In genomic region chr22:36067237-36067558, GRCh38 we compare ENCODE assay signal across 16 cellular contexts. TPM values are rescaled to one million over a fixed set of nuclear protein-coding genes. Genes with fewer than 3 reads are reported as not detected.
A peak's percentile ranks its signal among the peaks of the same experiment; 100 is the strongest.
DNase-seq lines count a peak whose midpoint lies in the region; ATAC-seq, FAIRE-seq and TF ChIP-seq lines count a peak whose summit lies in the region.
"Had no signal": no experiment of that assay in that cellular context is flagged by ENCODE, and none has a peak within 500 bp of the region (broad histone marks: within the 10 kb centered on the region; RNA-seq: fewer than 3 reads in every experiment).

No MANE protein-coding gene starts in this region.

- no peak overlapping the region for H3K27ac Mint-ChIP-seq in CD4-positive, alpha-beta T cell
- H3K27ac Mint-ChIP-seq: CD14-positive monocyte; CD8-positive, alpha-beta memory T cell had no signal

- no peak for TF ChIP-seq RAD21 in H1 (IDR thresholded peaks at IDR 0.05 in 1 of 2, conservative IDR thresholded peaks at IDR 0.05 in 1 of 2; ENCODE audit: low read depth in 2 of 2, low read length in 2 of 2)

- H3K79me2 ChIP-seq in H1 (ENCODE audit: control insufficient read depth in 1 of 2, insufficient read depth in 2 of 2, low read length in 2 of 2): no peaks in the 10 kb centered on the region

- H3K4me2 ChIP-seq in H1 (ENCODE audit: insufficient read depth in 1 of 2, low read depth in 2 of 2, low read length in 2 of 2): no peak overlapping the region

- ATAC-seq in CD4-positive, alpha-beta T cell (ENCODE audit: poor library complexity): no peak
- no peak for ATAC-seq in Right ventricle myocardium inferior

- no peak overlapping the region for H3K18ac ChIP-seq in H1 (ENCODE audit: extremely low read depth, low read length)

- intact Hi-C loops in CD4-positive, alpha-beta T cell (cut with DNase I, micrococcal nuclease): loop anchor here in 1 of 2 experiments (2.0 kb wide), 3 partner anchors 40 to 440 kb away; no protein-coding TSS in a partner anchor
- intact Hi-C loops in uterus (cut with DNase I; ENCODE audit: low total_unique reads) (no loop called here), Right ventricle myocardium inferior (cut with DNase I) (loop anchor here (2.0 to 5.0 kb wide), 2 partner anchors 56 to 440 kb away; no protein-coding TSS in a partner anchor)

- no peak overlapping the region for H2BK12ac ChIP-seq in H1 (ENCODE audit: low read depth, low read length)

- H3K4me1 Mint-ChIP-seq in CD4-positive, alpha-beta T cell (ENCODE audit: low read depth): peaks cover 5% of the 10 kb centered on the region

- no peak overlapping the region for H3K14ac ChIP-seq in H1 (ENCODE audit: insufficient read length)

- no peak for TF ChIP-seq CTCF in CD4-positive, alpha-beta T cell (IDR thresholded peaks at IDR 0.05)
- no peak for TF ChIP-seq CTCF in H1 (IDR thresholded peaks at IDR 0.05; ENCODE audit: control extremely low read depth in 1 of 3, insufficient read depth in 1 of 3, low read depth in 1 of 3, low read length in 3 of 3)
- no peak for TF ChIP-seq CTCF in uterus (IDR thresholded peaks at IDR 0.05)
- no peak for TF ChIP-seq CTCF in foreskin fibroblast (IDR thresholded peaks at IDR 0.05; ENCODE audit: low read depth, low read length)

- no peak for TF ChIP-seq EP300 in H1 (IDR thresholded peaks at IDR 0.05; ENCODE audit: borderline replicate concordance in 1 of 2, low read depth in 2 of 2, low read length in 2 of 2)

- no peak overlapping the region for H4K5ac ChIP-seq in H1 (ENCODE audit: insufficient read length, low read depth, low read length)

- no peaks in the 10 kb centered on the region for H4K20me1 ChIP-seq in H1 (replicated peaks in 1 of 2; ENCODE audit: control insufficient read depth in 1 of 2, insufficient read depth in 2 of 2, low read length in 2 of 2)

- H3K4me3 ChIP-seq in H1 (ENCODE audit: extremely low read depth in 1 of 4, insufficient read depth in 2 of 4, low read depth in 3 of 4, low read length in 4 of 4) (no peak overlapping the region), uterus (no peak overlapping the region), foreskin fibroblast (ENCODE audit: low read depth in 1 of 2, low read length in 2 of 2) (no peak overlapping the region)

- H2AFZ ChIP-seq in H1 (ENCODE audit: low read length): 0 out of 2 replicates have a peak overlapping the region, but pooled peaks have one; percentile 3

- no peaks in the 10 kb centered on the region for H3K27me3 Mint-ChIP-seq in CD4-positive, alpha-beta T cell
- H3K27me3 Mint-ChIP-seq: CD8-positive, alpha-beta memory T cell had no signal

- no peaks in the 10 kb centered on the region for H3K36me3 Mint-ChIP-seq in CD4-positive, alpha-beta T cell (ENCODE audit: low read depth)
- H3K36me3 Mint-ChIP-seq: CD14-positive monocyte; CD8-positive, alpha-beta memory T cell had no signal

- H3K36me3 ChIP-seq in H1 (ENCODE audit: control insufficient read depth in 2 of 4, insufficient read depth in 4 of 4, low read length in 3 of 4) (no peaks in the 10 kb centered on the region), uterus (no peaks in the 10 kb centered on the region)

- H3K4me3 Mint-ChIP-seq in CD4-positive, alpha-beta T cell: peak overlapping the region; percentile 58

- H2BK20ac ChIP-seq in H1 (ENCODE audit: low read length): no peak overlapping the region

- H3K23me2 ChIP-seq in H1 (ENCODE audit: low read depth, low read length): no peaks in the 10 kb centered on the region

- no peaks in the 10 kb centered on the region for H3K9me3 ChIP-seq in CD4-positive, alpha-beta T cell (ENCODE audit: control insufficient read depth, low read length)
- no peaks in the 10 kb centered on the region for H3K9me3 ChIP-seq in H1 (ENCODE audit: insufficient read depth in 2 of 2, low read depth in 1 of 2, low read length in 1 of 2)
- no peaks in the 10 kb centered on the region for H3K9me3 ChIP-seq in uterus
- H3K9me3 ChIP-seq: Caco-2 had no signal

- CTCF ChIA-PET in CD4-positive, alpha-beta T cell (lab: Charles Lee): interaction anchor here (1.1 to 2.1 kb wide), 2 partner anchors 112 to 1361 kb away, joined by 3 to 15 read pairs; no protein-coding TSS in a partner anchor
- CTCF ChIA-PET in H1 (lab: Charles Lee; ENCODE audit: partially characterized antibody): interaction anchor here (0.9 to 4.6 kb wide), 15 partner anchors 8 to 436 kb away, joined by 3 to 55 read pairs (median 13); no protein-coding TSS in a partner anchor

- H3K4me1 ChIP-seq in H1 (replicated peaks in 1 of 4; ENCODE audit: control insufficient read depth in 3 of 4, insufficient read depth in 4 of 4, low read length in 3 of 4) (peaks cover 0 to 5% (median 3%) of the 10 kb centered on the region in 4 experiments; a peak in 4 of 7 replicates), uterus (no peaks in the 10 kb centered on the region)
- H3K4me1 ChIP-seq: Caco-2 had no signal

- H3K79me1 ChIP-seq in H1 (ENCODE audit: low read depth, low read length): no peaks in the 10 kb centered on the region

- H2BK120ac ChIP-seq in H1 (replicated peaks; ENCODE audit: low read depth, low read length): no peak overlapping the region

- H3K9me3 Mint-ChIP-seq in CD4-positive, alpha-beta T cell: no peaks in the 10 kb centered on the region

- H2BK15ac ChIP-seq in H1 (ENCODE audit: low read length): no peak overlapping the region

- H3K9ac ChIP-seq in H1 (replicated peaks in 1 of 4; ENCODE audit: extremely low read depth in 1 of 4, low read depth in 3 of 4, low read length in 3 of 4): no peak overlapping the region

- no peak overlapping the region for H4K8ac ChIP-seq in H1 (ENCODE audit: extremely low read depth, insufficient read depth, low read length)

- no peak overlapping the region for H3K56ac ChIP-seq in H1 (replicated peaks; ENCODE audit: insufficient read length, low read depth, low read length)

- no peak overlapping the region for H3K27ac ChIP-seq in CD4-positive, alpha-beta T cell (ENCODE audit: low read depth, low read length)
- no peak overlapping the region for H3K27ac ChIP-seq in H1 (ENCODE audit: low read depth, low read length)
- peak overlapping the region; percentile 87 to 92 for H3K27ac ChIP-seq in uterus
- H3K27ac ChIP-seq: HL-60 had no signal

- TF ChIP-seq POLR2A in H1 (IDR thresholded peaks at IDR 0.05; ENCODE audit: control extremely low read depth in 1 of 2, low read depth in 2 of 2, low read length in 2 of 2) (no peak), uterus (IDR thresholded peaks at IDR 0.05) (no peak)

- H2AK5ac ChIP-seq in H1 (ENCODE audit: low read depth, low read length): no peak overlapping the region

- no peaks in the 10 kb centered on the region for H3K27me3 ChIP-seq in CD4-positive, alpha-beta T cell (ENCODE audit: control insufficient read depth, insufficient read depth, low read length)
- H3K27me3 ChIP-seq in H1 (replicated peaks in 1 of 4; ENCODE audit: control insufficient read depth in 3 of 4, extremely low read depth in 1 of 4, insufficient read depth in 3 of 4, low read length in 3 of 4) (peaks cover 0 to 4% (median 0%) of the 10 kb centered on the region in 4 experiments; a peak in 1 of 7 replicates), uterus (no peaks in the 10 kb centered on the region)

- no peak for DNase-seq in CD4-positive, alpha-beta T cell
- DNase-seq in NCI-H524 treated with DMSO at 0.1 percent for 48 hours (lab: John Stamatoyannopoulos, UW) (peak; percentile 8), H1 (ENCODE audit: low read depth in 1 of 2, low spot score in 2 of 2) (no peak), uterus (no peak), foreskin fibroblast (no peak), Right ventricle myocardium inferior (ENCODE audit: missing footprints) (no peak)
- no peak for DNase-seq in stimulated activated CD4-positive, alpha-beta T cell treated with anti-CD3 and anti-CD28 coated beads, Interleukin-4, amount 100 ng/mL, for 4 hours
- DNase-seq: Caco-2; CD8-positive, alpha-beta memory T cell; DND-41; GDM1 had no signal

- H3K4ac ChIP-seq in H1 (replicated peaks; ENCODE audit: insufficient read length, low read depth, low read length): no peak overlapping the region

- no peak overlapping the region for H3K23ac ChIP-seq in H1 (ENCODE audit: insufficient read length)

- POLR2A ChIA-PET in CD4-positive, alpha-beta T cell (lab: Charles Lee): no interaction called here
- POLR2A ChIA-PET in H1 (lab: Charles Lee; ENCODE audit: partially characterized antibody): no interaction called here

- H4K91ac ChIP-seq in H1 (replicated peaks; ENCODE audit: insufficient read length, low read length): no peak overlapping the region

- no peak overlapping the region for H2BK5ac ChIP-seq in H1 (ENCODE audit: low read depth, low read length)

- FAIRE-seq in H1 (lab: Jason Lieb, UNC): no peak
- FAIRE-seq: A204.1, GM12892, H54 had no signal

TF ChIP-seq in H1, 55 proteins besides CTCF, POLR2A, EP300 and RAD21:
- TF ChIP-seq MAX (IDR thresholded peaks at IDR 0.05): no peak
- no peak for TF ChIP-seq EGR1 (IDR thresholded peaks at IDR 0.05; ENCODE audit: borderline replicate concordance, low read depth, low read length)

RNA-seq across cellular contexts. Expression of gene RBFOX2, which starts 38.6 kb away (rescaled TPM):
- 1 to 10 TPM; 1.9 to 2.4 TPM for total RNA-seq in CD4-positive, alpha-beta T cell
- 108 and 121 TPM in 2 replicates for total RNA-seq in H1 (2021; fragmentation: NEBNext Ultra II Directional; extraction: Animal tissue kit (Norgen Biotek cat#: 25700))
- polyA plus RNA-seq in H1 (2011; rRNA removed): 122 and 138 TPM in 2 replicates
- polyA plus RNA-seq in H1 (2011; cell fraction: cytosol; rRNA removed): 125 TPM
- 169 TPM for polyA plus RNA-seq in H1 (2011; cell fraction: nucleus; rRNA removed)
- 66.5 to 88.5 TPM (median 83.3 TPM) in 4 replicates for polyA plus RNA-seq in H1 (2012, experiment 1 of 2)
- 21.5 TPM for polyA plus RNA-seq in H1 (2012, experiment 2 of 2)
- 74.2 TPM for polyA plus RNA-seq in H1 (2013, experiment 1 of 2)
- polyA plus RNA-seq in H1 (2013, experiment 2 of 2): 74.1 TPM
- polyA minus RNA-seq in H1 (2011; rRNA and poly(A)+ RNA removed): 181 and 254 TPM in 2 replicates
- polyA minus RNA-seq in H1 (2011; cell fraction: cytosol; rRNA and poly(A)+ RNA removed): 83.7 TPM
- 129 TPM for polyA minus RNA-seq in H1 (2011; cell fraction: nucleus; rRNA and poly(A)+ RNA removed)
- 100 to 1,000 TPM in 2 of 4 donors, 10 to 100 TPM in 2; 81.0 to 311 (median 147) TPM for total RNA-seq in uterus
- 84.4 TPM for total RNA-seq in Right ventricle myocardium inferior
- polyA plus RNA-seq: CD14-positive monocyte had no signal

Comparison
In these comparisons a context has a peak if more than half of its experiments do, and no peak if none do; other contexts are left out.
1. H3K27ac ChIP-seq: peak in uterus (2 of 2); none in CD4-positive, alpha-beta T cell (single experiment) and H1 (single experiment).
2. RNA of gene RBFOX2, which starts 38.6 kb away (total RNA-seq): 81.0 to 311 TPM in uterus, 108 to 121 TPM in H1 and 84.4 TPM in Right ventricle myocardium inferior (single experiment); 1.9 to 2.4 TPM in CD4-positive, alpha-beta T cell; every median in the first group is over 10 times any median in the second.